10 cellular contexts compared by ENCODE assay signal in the genomic region with DNA sequence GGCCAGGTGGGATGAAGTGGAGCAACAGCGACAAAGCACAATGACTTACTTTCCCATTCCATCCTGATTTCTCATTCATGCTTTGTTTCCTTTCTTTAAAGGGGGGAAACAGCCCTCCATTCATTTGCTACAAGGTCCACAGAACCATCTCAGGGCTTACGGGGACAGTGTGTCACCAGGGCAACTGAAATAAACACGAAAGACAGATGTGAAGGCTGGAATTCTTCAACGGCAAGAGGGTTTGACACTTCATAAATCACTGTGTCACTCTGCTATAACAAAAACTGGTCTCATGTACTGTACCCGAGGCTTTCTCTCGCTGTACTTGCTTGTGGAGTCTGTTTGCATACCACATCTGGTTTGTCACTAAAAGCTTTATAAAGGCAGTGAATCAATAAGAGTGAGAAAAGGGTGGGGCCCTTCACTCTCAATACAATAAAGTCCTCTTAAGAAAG.
DNase-seq lines count a peak whose midpoint lies in the region; ATAC-seq and TF ChIP-seq lines count a peak whose summit lies in the region.
"Had no signal": no experiment of that assay in that cellular context is flagged by ENCODE, and none has a peak within 500 bp of the region (broad histone marks: within the 10 kb centered on the region; RNA-seq: fewer than 3 reads in every experiment).

No MANE protein-coding gene starts in this region.

- peaks cover 29% of the 10 kb centered on the region for H3K4me1 ChIP-seq in ectodermal cell (ENCODE audit: control insufficient read depth, insufficient read depth, low read length)

- peaks cover 27% of the 10 kb centered on the region for H3K4me1 Mint-ChIP-seq in nephron

- H3K9me3 ChIP-seq in ectodermal cell (ENCODE audit: control insufficient read depth, low read length), result no peaks in the 10 kb centered on the region

- peak; percentile 21 for DNase-seq in LHCN-M2 (ENCODE audit: low read depth)
- no peak for DNase-seq in GM13977 (ENCODE audit: low spot score)
- DNase-seq in T-helper 2 cell, result no peak
- no peak for DNase-seq in cortex of kidney (lab: John Stamatoyannopoulos, UW)
- no peak for DNase-seq in erythroblast (lab: John Stamatoyannopoulos, UW)
- DNase-seq: HCEC 1CT, Karpas-422 had no signal

- no peaks in the 10 kb centered on the region for H3K27me3 ChIP-seq in ectodermal cell (ENCODE audit: control insufficient read depth, insufficient read depth, low read length, poor library complexity, severe bottlenecking)

- H3K4me3 Mint-ChIP-seq in nephron, result no peak overlapping the region

- H3K4me3 ChIP-seq in ectodermal cell (ENCODE audit: insufficient read depth, low read depth, low read length), result no peak overlapping the region

- peak; percentile 53 for ATAC-seq in GM19463 (IDR thresholded peaks at IDR 0.05; ENCODE audit: unreplicated experiment)

- no peaks in the 10 kb centered on the region for H3K9me3 Mint-ChIP-seq in nephron

- TF ChIP-seq POLR2A in erythroblast (IDR thresholded peaks at IDR 0.05; ENCODE audit: low read length), result no peak

- H3K27ac Mint-ChIP-seq in nephron, result peak overlapping the region in 2 of 3 experiments; percentile 10 to 78

- peak overlapping the region; percentile 73 for H3K27ac ChIP-seq in ectodermal cell (ENCODE audit: insufficient read depth, low read depth, low read length, poor library complexity, severe bottlenecking)

- WGBS in ectodermal cell, 2 experiments, result 18 to 31% methylated on average over 6 of the region's 6 CpGs

- H3K36me3 Mint-ChIP-seq in nephron (ENCODE audit: low read depth), result peaks cover 4% of the 10 kb centered on the region

- in situ Hi-C loops in GM13977 (cut with MboI; ENCODE audit: low pct_unique_long_range_greater_than_20kb, low sequenced_read_pairs, unreplicated experiment), result no loop called here

- TF ChIP-seq CTCF in nephron (IDR thresholded peaks at IDR 0.05; ENCODE audit: unreplicated experiment in 3 of 3) (no peak), GM13977 (IDR thresholded peaks at IDR 0.05; ENCODE audit: extremely low read depth, insufficient read depth, missing control alignments) (no peak)

- H3K36me3 ChIP-seq in ectodermal cell (ENCODE audit: control insufficient read depth, insufficient read depth, low read length), result no peaks in the 10 kb centered on the region

- no peaks in the 10 kb centered on the region for H3K27me3 Mint-ChIP-seq in nephron (ENCODE audit: low read depth)
